Comparison of ENCODE assay signal across 8 cellular contexts in the genomic region with DNA sequence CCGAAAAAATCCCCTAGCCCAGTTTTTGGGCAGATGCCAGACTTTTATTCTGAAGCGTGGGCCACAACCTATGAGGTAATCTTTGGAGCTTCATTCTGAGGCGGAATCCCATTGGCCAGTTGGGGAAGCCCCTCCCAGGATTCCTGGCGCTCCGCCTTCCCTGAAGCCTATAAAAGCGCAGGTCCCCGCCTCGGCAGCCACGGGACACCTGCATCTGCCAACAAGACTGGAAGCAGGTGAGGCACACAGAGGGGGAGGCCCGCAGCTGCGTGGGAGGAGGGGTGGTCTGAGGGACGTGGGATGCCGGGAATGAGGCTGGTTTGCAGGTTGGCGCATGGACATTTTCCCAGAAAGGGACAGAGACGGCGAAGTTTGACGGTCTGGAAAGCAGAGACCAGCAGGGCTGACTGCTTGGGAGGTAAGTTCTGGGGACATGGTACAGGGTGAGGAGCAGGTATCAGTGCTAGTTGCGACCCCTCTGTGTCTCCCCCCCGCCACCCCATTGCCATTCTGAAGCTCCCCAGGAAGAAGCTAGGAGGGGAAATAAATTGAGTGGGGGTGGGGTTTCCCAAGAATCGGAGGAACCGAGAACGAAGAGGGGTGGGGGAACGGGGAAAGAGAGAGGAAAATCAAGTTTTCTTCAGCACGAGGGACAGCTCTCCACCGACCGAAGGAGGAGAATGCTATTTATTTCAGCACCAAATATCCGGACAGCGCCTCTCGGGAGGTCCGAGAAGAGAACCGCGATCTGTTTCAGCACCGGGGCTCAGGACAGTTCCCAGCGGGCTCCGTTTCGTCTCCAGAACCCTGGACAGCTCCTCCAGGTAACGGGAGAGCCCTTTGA. TPM values are rescaled to one million over a fixed set of nuclear protein-coding genes. Genes with fewer than 3 reads are reported as not detected.
DNase-seq lines count a peak whose midpoint lies in the region; ATAC-seq lines count a peak whose summit lies in the region.

No MANE protein-coding gene starts in this region.

- H3K9me3 ChIP-seq in GM23248 (ENCODE audit: low read depth), result no peaks in the 10 kb centered on the region

- no peak for ATAC-seq in HG02571 (IDR thresholded peaks at IDR 0.05; ENCODE audit: unreplicated experiment)
- no peak for ATAC-seq in HG03520 (IDR thresholded peaks at IDR 0.05; ENCODE audit: unreplicated experiment)

- no peaks in the 10 kb centered on the region for H3K9me2 ChIP-seq in GM23248 (ENCODE audit: insufficient read depth)

- H3K9ac ChIP-seq in GM23248, result no peak overlapping the region

- in situ Hi-C loops in GM23248 (cut with MboI), result no loop called here

- H2AFZ ChIP-seq in GM23248, result no peak overlapping the region

- no peak overlapping the region for H3K27ac ChIP-seq in GM23248

- WGBS in GM23248 (ENCODE audit: low coverage in 1 of 2, low lambda C conversion rate in 2 of 2, missing lambda C conversion rate in 2 of 2), 2 experiments, result 12 to 15% methylated on average over 34 to 37 of the region's 37 CpGs

- DNase-seq in GM23248 (peak; percentile 86), NCI-H2171 (lab: John Stamatoyannopoulos, UW) (peak; percentile 93), cerebellar nuclear complex (lab: John Stamatoyannopoulos, UW) (peak; percentile 89 to 97), kidney glomerular epithelial cell (lab: John Stamatoyannopoulos, UW) (peak; percentile 86)
- peak; percentile 70 to 72 for DNase-seq in activated CD4-positive, alpha-beta T cell treated with anti-CD3 and anti-CD28 coated beads for 24 hours (ENCODE audit: low read depth in 2 of 2)
- DNase-seq in stimulated activated CD4-positive, alpha-beta T cell treated with anti-CD3 and anti-CD28 coated beads, Interleukin-1b, Interleukin-23, amount 100 ng/mL, for 4 hours (ENCODE audit: low read depth in 2 of 2), result peak; percentile 60 to 61

- no peaks in the 10 kb centered on the region for H4K20me1 ChIP-seq in GM23248 (ENCODE audit: insufficient read depth)

- H3K79me2 ChIP-seq in GM23248 (ENCODE audit: insufficient read depth), result no peaks in the 10 kb centered on the region

- H3K36me3 ChIP-seq in GM23248 (ENCODE audit: low read depth), result no peaks in the 10 kb centered on the region

- H3K4me3 ChIP-seq in GM23248, result no peak overlapping the region

- no peaks in the 10 kb centered on the region; the same call in 1 of the 2 replicates for H3K27me3 ChIP-seq in GM23248 (replicated peaks; ENCODE audit: insufficient read depth)

- H3F3A ChIP-seq in GM23248 (ENCODE audit: insufficient read depth), result peaks cover 24% of the 10 kb centered on the region

- H3K4me1 ChIP-seq in GM23248 (ENCODE audit: insufficient read depth), result no peaks in the 10 kb centered on the region

- no peak overlapping the region for H3K4me2 ChIP-seq in GM23248 (ENCODE audit: unreplicated experiment)

RNA-seq across cellular contexts. Expression of gene FEM1A, which starts 22.4 kb away (rescaled TPM):
- 11.0 and 11.1 TPM in 2 replicates for total RNA-seq in GM23248 (2014; rRNA removed; shearing (Covaris generic))
- 1.1 and 1.3 TPM in 2 replicates for polyA plus RNA-seq in GM23248 (2016; fragmentation: Nextera tagmentation; extraction: Ambion mirVana)

RNA-seq across cellular contexts. Expression of gene DPP9, which starts 45.5 kb away (rescaled TPM):
- 50.3 and 82.2 TPM in 2 replicates for total RNA-seq in GM23248 (2014; rRNA removed; shearing (Covaris generic))
- 33.0 and 37.0 TPM in 2 replicates for polyA plus RNA-seq in GM23248 (2016; fragmentation: Nextera tagmentation; extraction: Ambion mirVana)
